10 cellular contexts compared by ENCODE assay signal in the genomic region with DNA sequence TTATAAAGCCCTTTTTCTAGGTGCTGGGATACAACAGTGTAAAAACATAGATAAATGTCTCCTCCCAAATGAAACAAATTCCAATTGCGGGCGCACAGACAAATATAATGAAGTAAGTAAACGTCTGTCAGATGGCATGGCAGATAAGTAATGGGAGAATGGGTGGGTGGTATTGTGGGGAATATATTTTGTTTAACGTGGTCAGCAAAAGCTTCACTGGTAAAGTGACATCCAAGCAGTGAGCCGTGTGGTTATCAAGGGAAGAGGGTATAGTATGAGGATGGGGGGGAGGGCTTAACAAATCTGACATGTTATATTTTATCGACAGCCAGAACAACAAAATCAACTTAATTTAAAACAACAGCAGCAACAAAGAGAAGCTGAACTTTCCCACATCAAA. TPM values are rescaled to one million over a fixed set of nuclear protein-coding genes. Genes with fewer than 3 reads are reported as not detected.
DNase-seq lines count a peak whose midpoint lies in the region; ATAC-seq, FAIRE-seq and TF ChIP-seq lines count a peak whose summit lies in the region.
"Had no signal": no experiment of that assay in that cellular context is flagged by ENCODE, and none has a peak within 500 bp of the region (broad histone marks: within the 10 kb centered on the region; RNA-seq: fewer than 3 reads in every experiment).

No MANE protein-coding gene starts in this region.

- dilution Hi-C loops in endothelial cell of umbilical vein (cut with MboI; ENCODE audit: extremely low pct_ligation_motif_present, low sequenced_read_pairs) = no loop called here

- 36 to 50% (median 40%) methylated on average over 6 of the region's 6 CpGs for WGBS in stomach, 5 donors

- H3K4me1 ChIP-seq in endothelial cell of umbilical vein (ENCODE audit: control insufficient read depth, extremely low read depth, insufficient read depth, low read length) (peaks cover 26% of the 10 kb centered on the region), stomach (peaks cover 8 to 26% (median 16%) of the 10 kb centered on the region in 4 donors)

- H3K36me3 ChIP-seq in SK-N-MC (ENCODE audit: insufficient read depth, low read length) = peaks cover 21% of the 10 kb centered on the region
- peaks cover 5 to 7% of the 10 kb centered on the region in 2 experiments for H3K36me3 ChIP-seq in endothelial cell of umbilical vein (ENCODE audit: control insufficient read depth in 2 of 2, extremely low read depth in 1 of 2, insufficient read depth in 2 of 2, low read length in 2 of 2)
- H3K36me3 ChIP-seq in stomach = peaks cover 0 to 37% (median 33%) of the 10 kb centered on the region in 4 donors

- no peak overlapping the region for H3K27ac ChIP-seq in SK-N-MC
- H3K27ac ChIP-seq in endothelial cell of umbilical vein (ENCODE audit: insufficient read depth, low read depth, low read length) = peak overlapping the region; percentile 86
- no peak overlapping the region for H3K27ac ChIP-seq in stomach

- POLR2A ChIA-PET in endothelial cell of umbilical vein (lab: Charles Lee) = no interaction called here

- H3K79me2 ChIP-seq in endothelial cell of umbilical vein (ENCODE audit: control insufficient read depth, insufficient read depth, low read length) = peaks cover 20% of the 10 kb centered on the region

- no peak for TF ChIP-seq CTCF in endothelial cell of umbilical vein (IDR thresholded peaks at IDR 0.05; ENCODE audit: extremely low read depth in 1 of 2, insufficient read depth in 1 of 2, low read depth in 1 of 2, low read length in 2 of 2)
- no peak for TF ChIP-seq CTCF in stomach (IDR thresholded peaks at IDR 0.05)

- H3K27me3 Mint-ChIP-seq in activated T-cell treated with anti-CD3 and anti-CD28 coated beads, Interleukin-2, amount 50 U/mL, for 24 hours = no peaks in the 10 kb centered on the region

- DNase-seq in activated T-cell treated with anti-CD3 and anti-CD28 coated beads, Interleukin-2, amount 50 U/mL, for 24 hours = no peak
- no peak for DNase-seq in activated T-cell treated with anti-CD3 and anti-CD28 coated beads, Interleukin-2, amount 50 U/mL, for 48 hours
- DNase-seq in SK-N-MC (ENCODE audit: low read depth, low spot score) (no peak), endothelial cell of umbilical vein (ENCODE audit: low read depth, low spot score) (no peak), stomach (no peak), midbrain (lab: John Stamatoyannopoulos, UW) (no peak), NCI-H1930 (lab: John Stamatoyannopoulos, UW) (no peak)
- DNase-seq: stimulated activated CD4-positive, alpha-beta T cell treated with anti-CD3 and anti-CD28 coated beads, Interleukin-4, amount 100 ng/mL, for 4 hours had no signal

- CTCF ChIA-PET in endothelial cell of umbilical vein (lab: Charles Lee) = interaction anchor here (1.2 to 2.7 kb wide), 8 partner anchors 8 to 491 kb away, joined by 3 to 35 read pairs (median 17); no protein-coding TSS in a partner anchor

- TF ChIP-seq POLR2A in endothelial cell of umbilical vein (IDR thresholded peaks at IDR 0.05; ENCODE audit: low read depth, low read length) (no peak), stomach (IDR thresholded peaks at IDR 0.05) (no peak)

- H3K9ac ChIP-seq in SK-N-MC (ENCODE audit: insufficient read length) = peak overlapping the region; percentile 80
- H3K9ac ChIP-seq in endothelial cell of umbilical vein (replicated peaks; ENCODE audit: extremely low read depth, insufficient read depth, low read length) = peak overlapping the region; percentile 87

- H3K9me3 Mint-ChIP-seq in activated T-cell treated with anti-CD3 and anti-CD28 coated beads, Interleukin-2, amount 50 U/mL, for 24 hours = no peaks in the 10 kb centered on the region

- no peaks in the 10 kb centered on the region for H3K9me1 ChIP-seq in endothelial cell of umbilical vein (replicated peaks; ENCODE audit: control insufficient read depth, extremely low read depth, insufficient read depth, low read length)

- no peak for FAIRE-seq in endothelial cell of umbilical vein (lab: Jason Lieb, UNC)
- FAIRE-seq: frontal cortex had no signal

- no peaks in the 10 kb centered on the region for H3K9me3 ChIP-seq in SK-N-MC (ENCODE audit: low read depth, low read length)
- no peaks in the 10 kb centered on the region for H3K9me3 ChIP-seq in endothelial cell of umbilical vein (replicated peaks; ENCODE audit: control insufficient read depth, insufficient read depth, low read length)
- no peaks in the 10 kb centered on the region for H3K9me3 ChIP-seq in stomach

- peak overlapping the region; percentile 9 for H2AFZ ChIP-seq in endothelial cell of umbilical vein (ENCODE audit: low read depth, low read length)

- BruUV-seq in endothelial cell of umbilical vein (replicated peaks; lab: Mats Ljungman, UMichigan) = no TSS peak

- no peaks in the 10 kb centered on the region for H3K27me3 ChIP-seq in endothelial cell of umbilical vein (ENCODE audit: control insufficient read depth in 2 of 2, insufficient read depth in 2 of 2, low read length in 2 of 2)
- no peaks in the 10 kb centered on the region for H3K27me3 ChIP-seq in stomach

- H3K4me1 Mint-ChIP-seq in activated T-cell treated with anti-CD3 and anti-CD28 coated beads, Interleukin-2, amount 50 U/mL, for 24 hours (ENCODE audit: low read depth) = peaks cover 14% of the 10 kb centered on the region

- intact Hi-C loops in endothelial cell of umbilical vein (cut with micrococcal nuclease) (loop anchor here (2.0 to 5.0 kb wide), 2 partner anchors 126 to 496 kb away; no protein-coding TSS in a partner anchor), stomach (cut with DNase I; ENCODE audit: low total_unique reads) (no loop called here)

- TF ChIP-seq EP300 in stomach (IDR thresholded peaks at IDR 0.05) = no peak

- peaks cover 43% of the 10 kb centered on the region for H3K36me3 Mint-ChIP-seq in activated T-cell treated with anti-CD3 and anti-CD28 coated beads, Interleukin-2, amount 50 U/mL, for 24 hours (ENCODE audit: low read depth)

- no peaks in the 10 kb centered on the region for H4K20me1 ChIP-seq in endothelial cell of umbilical vein (replicated peaks; ENCODE audit: control insufficient read depth, extremely low read depth, insufficient read depth, low read length)

- ATAC-seq in GM21825 (IDR thresholded peaks at IDR 0.05; ENCODE audit: unreplicated experiment) = no peak

- peak overlapping the region; percentile 91 for H3K4me3 Mint-ChIP-seq in activated T-cell treated with anti-CD3 and anti-CD28 coated beads, Interleukin-2, amount 50 U/mL, for 24 hours

- peak overlapping the region; percentile 47 for H3K27ac Mint-ChIP-seq in activated T-cell treated with anti-CD3 and anti-CD28 coated beads, Interleukin-2, amount 50 U/mL, for 24 hours

- H3K4me3 ChIP-seq in SK-N-MC (peak overlapping the region; percentile 99), endothelial cell of umbilical vein (replicated peaks in 1 of 3; ENCODE audit: insufficient read depth in 1 of 3, low read depth in 1 of 3, low read length in 3 of 3) (peak overlapping the region in 2 of 3 experiments; percentile 95 to 99), stomach (peak overlapping the region in 3 of 4 donors; percentile 69 to 96 (median 70))

- peak overlapping the region; percentile 98 for H3K4me2 ChIP-seq in endothelial cell of umbilical vein (ENCODE audit: insufficient read depth, low read length)

TF ChIP-seq in endothelial cell of umbilical vein, 7 proteins besides CTCF, POLR2A, EP300 and RAD21:
- no peak for TF ChIP-seq GATA2 (IDR thresholded peaks at IDR 0.05; ENCODE audit: insufficient read depth, insufficient read length, low read depth, low read length)
- no peak for TF ChIP-seq EZH2 (IDR thresholded peaks at IDR 0.05; ENCODE audit: borderline replicate concordance, low read depth, low read length, severe bottlenecking)
- no peak for TF ChIP-seq JUN (IDR thresholded peaks at IDR 0.05; ENCODE audit: borderline replicate concordance, insufficient read depth, insufficient read length, low read depth)
- TF ChIP-seq POLR2AphosphoS5 (IDR thresholded peaks at IDR 0.05; ENCODE audit: insufficient read depth, low read depth, low read length) = no peak
- no peak for TF ChIP-seq MYC (IDR thresholded peaks at IDR 0.05; ENCODE audit: low read depth, low read length)
- TF ChIP-seq, protein P1, sequence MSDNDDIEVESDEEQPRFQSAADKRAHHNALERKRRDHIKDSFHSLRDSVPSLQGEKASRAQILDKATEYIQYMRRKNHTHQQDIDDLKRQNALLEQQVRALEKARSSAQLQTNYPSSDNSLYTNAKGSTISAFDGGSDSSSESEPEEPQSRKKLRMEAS (IDR thresholded peaks at IDR 0.05; ENCODE audit: insufficient read depth, insufficient read length) = no peak
- TF ChIP-seq FOS (IDR thresholded peaks at IDR 0.05; ENCODE audit: borderline replicate concordance, insufficient read depth, low read length) = no peak
TF ChIP-seq in endothelial cell of umbilical vein: peak in this region for 0.

RNA-seq across cellular contexts. Expression of a gene that starts 1.2 kb away (rescaled TPM):
- total RNA-seq in endothelial cell of umbilical vein (69.5 and 70.5 TPM in 2 replicates), stomach (10 to 100 TPM in 2 of 5 donors, 1 to 10 TPM in 3; 3.5 to 34.3 (median 8.9) TPM)
- polyA plus RNA-seq in endothelial cell of umbilical vein (3.2 and 4.6 TPM in 2 replicates), stomach (10 to 100 TPM; 10.7 to 20.6 (median 17.7) TPM)
- polyA plus RNA-seq in endothelial cell of umbilical vein (2011; cell fraction: cytosol; rRNA removed) = 16.4 and 17.7 TPM in 2 replicates
- 7.3 and 11.9 TPM in 2 replicates for polyA plus RNA-seq in endothelial cell of umbilical vein (2011; cell fraction: nucleus; rRNA removed)
- 30.4 and 57.6 TPM in 2 replicates for polyA plus RNA-seq in endothelial cell of umbilical vein (2012)
- 3.1 and 3.4 TPM in 2 replicates for polyA minus RNA-seq in endothelial cell of umbilical vein
- 2.0 TPM for polyA minus RNA-seq in endothelial cell of umbilical vein (2011; cell fraction: cytosol; rRNA and poly(A)+ RNA removed)
- polyA minus RNA-seq in endothelial cell of umbilical vein (2011; cell fraction: nucleus; rRNA and poly(A)+ RNA removed) = 9.8 and 13.8 TPM in 2 replicates

RNA-seq across cellular contexts. Expression of a gene that starts 31.9 kb away (rescaled TPM):
- total RNA-seq in endothelial cell of umbilical vein = not detected in 2 replicates
- not detected in 2 replicates for polyA plus RNA-seq in endothelial cell of umbilical vein
- polyA plus RNA-seq in endothelial cell of umbilical vein (2011; cell fraction: cytosol; rRNA removed) = not detected in 2 replicates
- not detected in 2 replicates for polyA plus RNA-seq in endothelial cell of umbilical vein (2011; cell fraction: nucleus; rRNA removed)
- not detected in 2 replicates for polyA plus RNA-seq in endothelial cell of umbilical vein (2012)
- polyA minus RNA-seq in endothelial cell of umbilical vein = not detected in 2 replicates
- not detected for polyA minus RNA-seq in endothelial cell of umbilical vein (2011; cell fraction: cytosol; rRNA and poly(A)+ RNA removed)
- not detected in 2 replicates for polyA minus RNA-seq in endothelial cell of umbilical vein (2011; cell fraction: nucleus; rRNA and poly(A)+ RNA removed)
- total RNA-seq in stomach = not detected
- not detected for polyA plus RNA-seq in stomach
- total RNA-seq: frontal cortex had no signal
